9 cellular contexts compared by ENCODE assay signal in genomic region chr3:56702487-56703315, GRCh38. TPM values are rescaled to one million over a fixed set of nuclear protein-coding genes. Genes with fewer than 3 reads are reported as not detected.
DNase-seq lines count a peak whose midpoint lies in the region; TF ChIP-seq lines count a peak whose summit lies in the region.
"Had no signal": no experiment of that assay in that cellular context is flagged by ENCODE, and none has a peak within 500 bp of the region (broad histone marks: within the 10 kb centered on the region; RNA-seq: fewer than 3 reads in every experiment).

No MANE protein-coding gene starts in this region.

- TF ChIP-seq CTCF in LNCaP clone FGC (IDR thresholded peaks at IDR 0.05; ENCODE audit: control insufficient read depth, extremely low read depth, insufficient read depth): peak; percentile 70
- TF ChIP-seq CTCF in brain (conservative IDR thresholded peaks at IDR 0.05): peak; percentile 94 to 97

- peaks cover 15% of the 10 kb centered on the region for H3K27me3 Mint-ChIP-seq in brain
- H3K27me3 Mint-ChIP-seq in immature natural killer cell (ENCODE audit: low read depth in 3 of 3): peaks cover 0 to 7% (median 1%) of the 10 kb centered on the region in 3 donors
- no peaks in the 10 kb centered on the region for H3K27me3 Mint-ChIP-seq in activated T-helper 1 cell treated with anti-CD3 and anti-CD28 coated beads, Interleukin-12 subunit alpha, Interleukin-12 subunit beta, Interleukin-2, Interleukin-4 antibody, amounts not matched to agents 30 ng/mL and 10 ng/mL and 1 ng/mL, durations not matched to agents 14 hours and 24 hours and 36 hours (ENCODE audit: insufficient read depth)
- H3K27me3 Mint-ChIP-seq: dendritic cell treated with granulocyte-macrophage colony-stimulating factor and Interleukin-4, amounts not matched to agents 40 ng/mL and 50 ng/mL, for 4 days had no signal

- H3K9me3 Mint-ChIP-seq in brain: peaks cover 4 to 18% (median 9%) of the 10 kb centered on the region in 5 experiments
- no peaks in the 10 kb centered on the region for H3K9me3 Mint-ChIP-seq in immature natural killer cell
- peaks cover 4% of the 10 kb centered on the region for H3K9me3 Mint-ChIP-seq in activated T-helper 1 cell treated with anti-CD3 and anti-CD28 coated beads, Interleukin-12 subunit alpha, Interleukin-12 subunit beta, Interleukin-2, Interleukin-4 antibody, amounts not matched to agents 30 ng/mL and 10 ng/mL and 1 ng/mL, durations not matched to agents 14 hours and 24 hours and 36 hours
- H3K9me3 Mint-ChIP-seq: dendritic cell treated with granulocyte-macrophage colony-stimulating factor and Interleukin-4, amounts not matched to agents 40 ng/mL and 50 ng/mL, for 4 days had no signal

- H3K4me3 ChIP-seq in LNCaP clone FGC (ENCODE audit: low read depth, low read length): no peak overlapping the region

- H3K36me3 Mint-ChIP-seq in brain (no peaks in the 10 kb centered on the region), immature natural killer cell (no peaks in the 10 kb centered on the region)
- H3K36me3 Mint-ChIP-seq in activated T-helper 1 cell treated with anti-CD3 and anti-CD28 coated beads, Interleukin-12 subunit alpha, Interleukin-12 subunit beta, Interleukin-2, Interleukin-4 antibody, amounts not matched to agents 30 ng/mL and 10 ng/mL and 1 ng/mL, durations not matched to agents 14 hours and 24 hours and 36 hours (ENCODE audit: low read depth): peaks cover 3% of the 10 kb centered on the region

- intact Hi-C loops in activated T-helper 1 cell treated with anti-CD3 and anti-CD28 coated beads, Interleukin-12 subunit alpha, Interleukin-12 subunit beta, Interleukin-2, Interleukin-4 antibody, amounts not matched to agents 30 ng/mL and 10 ng/mL and 1 ng/mL, durations not matched to agents 14 hours and 24 hours and 36 hours (cut with micrococcal nuclease): loop anchor here (1.0 to 5.0 kb wide), 4 partner anchors 9 to 287 kb away; no protein-coding TSS in a partner anchor

- H3K27ac Mint-ChIP-seq in brain (peak overlapping the region in 3 of 5 experiments; percentile 49 to 64 (median 57)), immature natural killer cell (no peak overlapping the region)
- H3K27ac Mint-ChIP-seq in activated T-helper 1 cell treated with anti-CD3 and anti-CD28 coated beads, Interleukin-12 subunit alpha, Interleukin-12 subunit beta, Interleukin-2, Interleukin-4 antibody, amounts not matched to agents 30 ng/mL and 10 ng/mL and 1 ng/mL, durations not matched to agents 14 hours and 24 hours and 36 hours: no peak overlapping the region
- H3K27ac Mint-ChIP-seq: dendritic cell treated with granulocyte-macrophage colony-stimulating factor and Interleukin-4, amounts not matched to agents 40 ng/mL and 50 ng/mL, for 4 days had no signal

- DNase-seq in NCI-H2081 (lab: John Stamatoyannopoulos, UW): peak; percentile 41 to 44
- DNase-seq in NCI-H2081 treated with DMSO at 0.1 percent for 48 hours (lab: John Stamatoyannopoulos, UW): no peak
- DNase-seq in LNCaP clone FGC (ENCODE audit: low read depth): peak; percentile 40
- DNase-seq in SHP77 (lab: John Stamatoyannopoulos, UW): peak; percentile 36 to 49
- peak; percentile 61 to 70 (median 69) for DNase-seq in immature natural killer cell
- DNase-seq in stimulated activated CD4-positive, alpha-beta T cell treated with anti-CD3 and anti-CD28 coated beads, Interleukin-2, amount 100 ng/mL, for 48 hours: peak; percentile 36 to 43
- DNase-seq in activated T-helper 1 cell treated with anti-CD3 and anti-CD28 coated beads, Interleukin-12 subunit alpha, Interleukin-12 subunit beta, Interleukin-2, Interleukin-4 antibody, amounts not matched to agents 30 ng/mL and 10 ng/mL and 1 ng/mL, durations not matched to agents 14 hours and 24 hours and 36 hours (ENCODE audit: low spot score): no peak

- H3K4me3 Mint-ChIP-seq in brain: peak overlapping the region in 1 of 5 experiments; percentile 36
- H3K4me3 Mint-ChIP-seq in immature natural killer cell: no peak overlapping the region
- H3K4me3 Mint-ChIP-seq in activated T-helper 1 cell treated with anti-CD3 and anti-CD28 coated beads, Interleukin-12 subunit alpha, Interleukin-12 subunit beta, Interleukin-2, Interleukin-4 antibody, amounts not matched to agents 30 ng/mL and 10 ng/mL and 1 ng/mL, durations not matched to agents 14 hours and 24 hours and 36 hours: no peak overlapping the region
- H3K4me3 Mint-ChIP-seq: dendritic cell treated with granulocyte-macrophage colony-stimulating factor and Interleukin-4, amounts not matched to agents 40 ng/mL and 50 ng/mL, for 4 days had no signal

- H3K4me1 Mint-ChIP-seq in brain (peaks cover 11% of the 10 kb centered on the region), immature natural killer cell (peaks cover 22 to 30% of the 10 kb centered on the region in 2 donors)
- peaks cover 29% of the 10 kb centered on the region for H3K4me1 Mint-ChIP-seq in activated T-helper 1 cell treated with anti-CD3 and anti-CD28 coated beads, Interleukin-12 subunit alpha, Interleukin-12 subunit beta, Interleukin-2, Interleukin-4 antibody, amounts not matched to agents 30 ng/mL and 10 ng/mL and 1 ng/mL, durations not matched to agents 14 hours and 24 hours and 36 hours (ENCODE audit: low read depth)

RNA-seq across cellular contexts. Expression of gene TASOR, which starts 19.6 kb away (rescaled TPM):
- polyA plus RNA-seq in brain (ENCODE audit: insufficient read depth, low read depth, low replicate concordance) (6.2 TPM), immature natural killer cell (10 to 100 TPM; 17.0 to 37.3 (median 20.6) TPM)
- 60.8 and 63.6 TPM in 2 replicates for total RNA-seq in activated T-helper 1 cell treated with anti-CD3 and anti-CD28 coated beads, Interleukin-12 subunit alpha, Interleukin-12 subunit beta, Interleukin-2, Interleukin-4 antibody, amounts not matched to agents 30 ng/mL and 10 ng/mL and 1 ng/mL, durations not matched to agents 14 hours and 24 hours and 36 hours

Comparison
In these comparisons a context has a peak if more than half of its experiments do, and no peak if none do; other contexts are left out.
1. DNase-seq: peak in NCI-H2081 (2 of 2), LNCaP clone FGC (single experiment), SHP77 (2 of 2), immature natural killer cell (3 of 3) and stimulated activated CD4-positive, alpha-beta T cell treated with anti-CD3 and anti-CD28 coated beads, Interleukin-2, amount 100 ng/mL, for 48 hours (2 of 2); none in NCI-H2081 treated with DMSO at 0.1 percent for 48 hours (single experiment) and activated T-helper 1 cell treated with anti-CD3 and anti-CD28 coated beads, Interleukin-12 subunit alpha, Interleukin-12 subunit beta, Interleukin-2, Interleukin-4 antibody, amounts not matched to agents 30 ng/mL and 10 ng/mL and 1 ng/mL, durations not matched to agents 14 hours and 24 hours and 36 hours (single experiment).
2. H3K27ac Mint-ChIP-seq: peak in brain (3 of 5); none in immature natural killer cell (0 of 6) and activated T-helper 1 cell treated with anti-CD3 and anti-CD28 coated beads, Interleukin-12 subunit alpha, Interleukin-12 subunit beta, Interleukin-2, Interleukin-4 antibody, amounts not matched to agents 30 ng/mL and 10 ng/mL and 1 ng/mL, durations not matched to agents 14 hours and 24 hours and 36 hours (single experiment).